ENCODE assay signal across 8 cellular contexts in the genomic region with DNA sequence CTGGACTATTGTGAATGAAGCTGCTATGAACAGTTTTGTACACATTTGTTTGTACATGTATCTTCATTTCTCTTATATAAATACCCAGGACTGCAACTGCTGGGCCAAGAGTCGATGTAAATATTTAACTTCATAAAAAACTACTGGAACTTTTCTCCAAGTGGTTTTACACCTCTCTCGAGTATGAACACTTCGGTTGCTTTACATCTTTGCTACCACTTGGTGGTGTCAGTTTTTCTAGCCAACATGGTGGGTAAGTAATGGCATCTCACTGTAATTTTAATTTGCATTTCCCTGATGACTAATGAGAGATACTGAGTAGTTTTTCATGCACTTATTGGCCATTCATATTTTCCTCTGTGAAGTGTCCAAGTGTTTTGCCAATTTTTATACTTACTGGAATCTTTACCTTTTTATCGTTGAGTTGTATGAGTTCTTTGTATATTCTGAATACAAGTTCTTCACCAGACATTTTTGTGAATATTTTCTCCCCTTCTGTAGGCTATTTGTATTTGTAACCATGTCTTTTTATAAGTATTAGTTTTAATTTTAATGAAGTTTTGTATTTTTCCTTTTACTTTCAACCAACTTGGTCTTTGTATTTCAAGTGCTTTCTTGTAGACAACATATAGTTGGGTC. TPM values are rescaled to one million over a fixed set of nuclear protein-coding genes. Genes with fewer than 3 reads are reported as not detected.
A peak's percentile ranks its signal among the peaks of the same experiment; 100 is the strongest.
DNase-seq lines count a peak whose midpoint lies in the region; ATAC-seq and TF ChIP-seq lines count a peak whose summit lies in the region.

No MANE protein-coding gene starts in this region.

- H3K27me3 ChIP-seq in dorsolateral prefrontal cortex, result no peaks in the 10 kb centered on the region

- TF ChIP-seq CTCF in dorsolateral prefrontal cortex (IDR thresholded peaks at IDR 0.05 in 54 of 56, conservative IDR thresholded peaks at IDR 0.05 in 2 of 56; ENCODE audit: low read depth in 1 of 56, partially characterized antibody in 56 of 56), result peak in 30 of 56 donors; percentile 8 to 46 (median 28)

- H3K36me3 Mint-ChIP-seq in stimulated activated effector memory CD8-positive, alpha-beta T cell treated with anti-CD3 and anti-CD28 coated beads, Interleukin-12 subunit alpha, Interleukin-12 subunit beta, amount 100 ng/mL, for 72 hours, result no peaks in the 10 kb centered on the region

- no peaks in the 10 kb centered on the region for H3K4me1 Mint-ChIP-seq in stimulated activated effector memory CD8-positive, alpha-beta T cell treated with anti-CD3 and anti-CD28 coated beads, Interleukin-12 subunit alpha, Interleukin-12 subunit beta, amount 100 ng/mL, for 72 hours

- peak; percentile 77 for ATAC-seq in GM21619 (IDR thresholded peaks at IDR 0.05; ENCODE audit: unreplicated experiment)
- ATAC-seq in stimulated activated effector memory CD8-positive, alpha-beta T cell treated with anti-CD3 and anti-CD28 coated beads, Interleukin-12 subunit alpha, Interleukin-12 subunit beta, amount 100 ng/mL, for 72 hours, result peak; percentile 80

- H3K27ac Mint-ChIP-seq in stimulated activated effector memory CD8-positive, alpha-beta T cell treated with anti-CD3 and anti-CD28 coated beads, Interleukin-12 subunit alpha, Interleukin-12 subunit beta, amount 100 ng/mL, for 72 hours, result no peak overlapping the region

- H3K4me3 Mint-ChIP-seq in stimulated activated effector memory CD8-positive, alpha-beta T cell treated with anti-CD3 and anti-CD28 coated beads, Interleukin-12 subunit alpha, Interleukin-12 subunit beta, amount 100 ng/mL, for 72 hours, result no peak overlapping the region

- DNase-seq in Daoy (ENCODE audit: low read depth) (peak; percentile 63), NCI-H526 treated with DMSO at 0.1 percent for 48 hours (lab: John Stamatoyannopoulos, UW) (peak; percentile 23), dorsolateral prefrontal cortex (no peak), NCI-H1048 (lab: John Stamatoyannopoulos, UW) (no peak), NCI-H1930 (lab: John Stamatoyannopoulos, UW) (no peak)
- DNase-seq in stimulated activated effector memory CD8-positive, alpha-beta T cell treated with anti-CD3 and anti-CD28 coated beads, Interleukin-12 subunit alpha, Interleukin-12 subunit beta, amount 100 ng/mL, for 72 hours (ENCODE audit: low spot score in 2 of 2), result no peak
- DNase-seq in stimulated activated CD4-positive, alpha-beta T cell treated with anti-CD3 and anti-CD28 coated beads, Interleukin-4, amount 100 ng/mL, for 24 hours, result no peak

- intact Hi-C loops in dorsolateral prefrontal cortex (cut with DNase I), result no loop called here

- H3K27ac ChIP-seq in dorsolateral prefrontal cortex, result no peak overlapping the region

- H3K4me3 ChIP-seq in dorsolateral prefrontal cortex, result no peak overlapping the region

- H3K9me3 Mint-ChIP-seq in stimulated activated effector memory CD8-positive, alpha-beta T cell treated with anti-CD3 and anti-CD28 coated beads, Interleukin-12 subunit alpha, Interleukin-12 subunit beta, amount 100 ng/mL, for 72 hours, result no peaks in the 10 kb centered on the region

RNA-seq across cellular contexts. Expression of a gene that starts 44.4 kb away (rescaled TPM):
- 13.8 and 27.8 TPM in 2 replicates for total RNA-seq in Daoy (2014; rRNA removed; shearing (Covaris generic))
- total RNA-seq in dorsolateral prefrontal cortex, result 1 to 10 TPM in 107 of 120 experiments, under 1 TPM in 10, not detected in 3; 0.56 to 8.1 (median 2.2) TPM

Comparison
In these comparisons a context has a peak if more than half of its experiments do, and no peak if none do; other contexts are left out.
1. DNase-seq: peak in Daoy (single experiment) and NCI-H526 treated with DMSO at 0.1 percent for 48 hours (single experiment); none in dorsolateral prefrontal cortex (0 of 10), stimulated activated effector memory CD8-positive, alpha-beta T cell treated with anti-CD3 and anti-CD28 coated beads, Interleukin-12 subunit alpha, Interleukin-12 subunit beta, amount 100 ng/mL, for 72 hours (0 of 2), NCI-H1048 (single experiment), NCI-H1930 (0 of 2) and stimulated activated CD4-positive, alpha-beta T cell treated with anti-CD3 and anti-CD28 coated beads, Interleukin-4, amount 100 ng/mL, for 24 hours (single experiment).